8 cellular contexts compared by ENCODE assay signal in genomic region chr10:101840102-101840684, GRCh38. TPM values are rescaled to one million over a fixed set of nuclear protein-coding genes. Genes with fewer than 3 reads are reported as not detected.
DNase-seq lines count a peak whose midpoint lies in the region; ATAC-seq and TF ChIP-seq lines count a peak whose summit lies in the region.

No MANE protein-coding gene starts in this region.

- in situ Hi-C loops in SK-MEL-5 (cut with HindIII; ENCODE audit: low pct_unique_long_range_greater_than_20kb, low sequenced_read_pairs), result no loop called here

- CTCF ChIA-PET in SK-N-SH (lab: Yijun Ruan, JAX), result interaction anchor here (0.6 to 13.4 kb wide), 50 partner anchors 10 to 662 kb away, joined by 3 to 301 read pairs (median 6); partner anchors contain the start of genes ARMH3, HPS6, NPM3 and OGA

- H3K27me3 ChIP-seq in SK-N-SH (ENCODE audit: insufficient read depth), result no peaks in the 10 kb centered on the region
- peaks cover 0 to 5% (median 0%) of the 10 kb centered on the region in 4 donors for H3K27me3 ChIP-seq in esophagus muscularis mucosa
- no peaks in the 10 kb centered on the region for H3K27me3 ChIP-seq in psoas muscle (ENCODE audit: insufficient read depth in 3 of 3, low read length in 2 of 3)
- H3K27me3 ChIP-seq in prostate gland (replicated peaks; ENCODE audit: insufficient read depth), result no peaks in the 10 kb centered on the region

- no peak for TF ChIP-seq CTCF in SK-N-SH (IDR thresholded peaks at IDR 0.05)
- TF ChIP-seq CTCF in esophagus muscularis mucosa (IDR thresholded peaks at IDR 0.05), result no peak
- no peak for TF ChIP-seq CTCF in psoas muscle (IDR thresholded peaks at IDR 0.05)
- no peak for TF ChIP-seq CTCF in prostate gland (IDR thresholded peaks at IDR 0.05)

- H3K36me3 ChIP-seq in SK-N-SH (replicated peaks in 1 of 2; ENCODE audit: control insufficient read depth in 1 of 2, insufficient read depth in 2 of 2, low read length in 1 of 2), result no peaks in the 10 kb centered on the region
- peaks cover 0 to 4% (median 2%) of the 10 kb centered on the region in 4 donors for H3K36me3 ChIP-seq in esophagus muscularis mucosa
- peaks cover 0 to 2% of the 10 kb centered on the region in 2 donors for H3K36me3 ChIP-seq in psoas muscle (ENCODE audit: insufficient read depth in 1 of 2, low read depth in 1 of 2)
- H3K36me3 ChIP-seq in prostate gland, result no peaks in the 10 kb centered on the region

- H3K9ac ChIP-seq in SK-N-SH, result no peak overlapping the region

- TF ChIP-seq EP300 in SK-N-SH (IDR thresholded peaks at IDR 0.05; ENCODE audit: borderline replicate concordance in 1 of 2, low read depth in 1 of 2, low read length in 1 of 2) (no peak), esophagus muscularis mucosa (IDR thresholded peaks at IDR 0.05) (no peak)

- H3K9me3 ChIP-seq in SK-N-SH, result no peaks in the 10 kb centered on the region
- H3K9me3 ChIP-seq in esophagus muscularis mucosa, result no peaks in the 10 kb centered on the region
- no peaks in the 10 kb centered on the region for H3K9me3 ChIP-seq in psoas muscle
- no peaks in the 10 kb centered on the region for H3K9me3 ChIP-seq in prostate gland

- H3K9me2 ChIP-seq in SK-N-SH, result no peaks in the 10 kb centered on the region

- ATAC-seq in SK-N-SH treated with all-trans-retinoic acid at 6 μM for 48 hours (no peak), psoas muscle (no peak), GM19395 (IDR thresholded peaks at IDR 0.05; ENCODE audit: unreplicated experiment) (no peak)

- H4K20me1 ChIP-seq in SK-N-SH (ENCODE audit: insufficient read depth), result 0 out of 2 replicates have a peak, but pooled peaks cover 4% of the 10 kb centered on the region

- DNase-seq in SK-N-SH (peak; percentile 36), SK-MEL-5 (ENCODE audit: low read depth, low spot score) (peak; percentile 77), esophagus muscularis mucosa (ENCODE audit: extremely low spot score) (no peak), psoas muscle (no peak), prostate gland (ENCODE audit: low spot score) (no peak)
- DNase-seq in stimulated activated CD4-positive, alpha-beta T cell treated with anti-CD3 and anti-CD28 coated beads, Interleukin-1b, Interleukin-23, amount 100 ng/mL, for 48 hours, result no peak

- no peak overlapping the region for H2AFZ ChIP-seq in SK-N-SH (ENCODE audit: low read depth)

- no peak overlapping the region for H3K4me2 ChIP-seq in SK-N-SH

- no peak for TF ChIP-seq RAD21 in SK-N-SH (IDR thresholded peaks at IDR 0.05; ENCODE audit: low read length)

- POLR2A ChIA-PET in SK-N-SH (lab: Yijun Ruan, JAX), result interaction anchor here (1.1 to 2.7 kb wide), 4 partner anchors 7 to 170 kb away, joined by 3 to 10 read pairs (median 4); partner anchors contain the start of gene OGA

- H3F3A ChIP-seq in SK-N-SH (replicated peaks; ENCODE audit: insufficient read depth), result peaks cover 9% of the 10 kb centered on the region

- WGBS in SK-N-SH (ENCODE audit: low lambda C conversion rate), result 41% methylated on average over 19 of the region's 19 CpGs
- 5% methylated on average over 18 of the region's 19 CpGs for WGBS in esophagus muscularis mucosa
- 3 to 9% (median 4%) methylated on average over 16 to 19 of the region's 19 CpGs for WGBS in psoas muscle, 3 donors
- WGBS in prostate gland, result 3% methylated on average over 19 of the region's 19 CpGs

- H3K27ac ChIP-seq in SK-N-SH (ENCODE audit: low read depth in 2 of 2, low read length in 1 of 2), result no peak overlapping the region
- H3K27ac ChIP-seq in esophagus muscularis mucosa (replicated peaks in 1 of 4), result no peak overlapping the region
- H3K27ac ChIP-seq in psoas muscle, result no peak overlapping the region
- no peak overlapping the region for H3K27ac ChIP-seq in prostate gland

- intact Hi-C loops in esophagus muscularis mucosa (cut with DNase I), result loop anchor here (2.0 kb wide), 1 partner anchor 171 kb away; no protein-coding TSS in a partner anchor
- intact Hi-C loops in psoas muscle (cut with DNase I), result loop anchor here (2.0 to 5.0 kb wide), 3 partner anchors 171 to 232 kb away; no protein-coding TSS in a partner anchor
- intact Hi-C loops in prostate gland (cut with DNase I), result loop anchor here (5.0 kb wide), 1 partner anchor 172 kb away; no protein-coding TSS in a partner anchor

- H3K4me3 ChIP-seq in SK-N-SH (ENCODE audit: low read depth in 2 of 2, low read length in 1 of 2), result peak overlapping the region in 1 of 2 experiments; percentile 45; a peak in 1 of 4 replicates
- H3K4me3 ChIP-seq in esophagus muscularis mucosa, result peak overlapping the region; percentile 41 to 46 (median 42)
- peak overlapping the region; percentile 53 for H3K4me3 ChIP-seq in psoas muscle
- H3K4me3 ChIP-seq in prostate gland, result peak overlapping the region in 1 of 2 donors; percentile 20

- no peak for TF ChIP-seq POLR2A in esophagus muscularis mucosa (IDR thresholded peaks at IDR 0.05; ENCODE audit: low read depth)
- no peak for TF ChIP-seq POLR2A in prostate gland (IDR thresholded peaks at IDR 0.05)

- peaks cover 5% of the 10 kb centered on the region; the same call in 1 of the 2 replicates for H3K79me2 ChIP-seq in SK-N-SH (ENCODE audit: insufficient read depth)

- H3K4me1 ChIP-seq in SK-N-SH (ENCODE audit: control insufficient read depth in 1 of 2, insufficient read depth in 2 of 2, low read depth in 1 of 2, low read length in 1 of 2) (peaks cover 0 to 16% of the 10 kb centered on the region in 2 experiments; a peak in 1 of 4 replicates), esophagus muscularis mucosa (peaks cover 29 to 58% (median 42%) of the 10 kb centered on the region in 4 donors), psoas muscle (peaks cover 24% of the 10 kb centered on the region), prostate gland (replicated peaks) (no peaks in the 10 kb centered on the region)

TF ChIP-seq in SK-N-SH, 30 proteins besides CTCF, POLR2A, EP300 and RAD21 (continues in another document):
- TF ChIP-seq CHD2 (IDR thresholded peaks at IDR 0.05; ENCODE audit: low read length, partially characterized antibody), result no peak

TF ChIP-seq in SK-N-SH treated with all-trans-retinoic acid at 6 μM for 48 hours, 23 proteins besides CTCF, POLR2A, EP300 and RAD21:
- TF ChIP-seq SNAI2 (CRISPR knock-in tag; IDR thresholded peaks at IDR 0.05), result no peak
- no peak for TF ChIP-seq TCF4 (CRISPR knock-in tag; IDR thresholded peaks at IDR 0.05; ENCODE audit: borderline replicate concordance)
- no peak for TF ChIP-seq CSDC2 (CRISPR knock-in tag; IDR thresholded peaks at IDR 0.05)
- no peak for TF ChIP-seq ZC3H10 (CRISPR knock-in tag; IDR thresholded peaks at IDR 0.05)
- TF ChIP-seq ZNF8 (CRISPR knock-in tag; IDR thresholded peaks at IDR 0.05), result no peak
- TF ChIP-seq TOX (CRISPR knock-in tag; IDR thresholded peaks at IDR 0.05; ENCODE audit: borderline replicate concordance), result no peak
- TF ChIP-seq POU6F1 (CRISPR knock-in tag; IDR thresholded peaks at IDR 0.05; ENCODE audit: borderline replicate concordance, low read depth), result no peak
- TF ChIP-seq ZFP30 (CRISPR knock-in tag; IDR thresholded peaks at IDR 0.05), result no peak
- TF ChIP-seq ZNF565 (CRISPR knock-in tag; conservative IDR thresholded peaks at IDR 0.05; ENCODE audit: low read depth), result no peak
- no peak for TF ChIP-seq ARNTL (CRISPR knock-in tag; IDR thresholded peaks at IDR 0.05; ENCODE audit: borderline replicate concordance, low read depth)

RNA-seq across cellular contexts. Expression of gene KCNIP2, which starts 3.4 kb away (rescaled TPM):
- polyA plus RNA-seq in SK-N-SH (2012; rRNA removed) (1.0 and 1.8 TPM in 2 replicates), psoas muscle (1 to 10 TPM in 2 of 3 donors, under 1 TPM in 1; 0.58 to 5.9 (median 1.1) TPM)
- 0.12 and 0.38 TPM in 2 replicates for polyA plus RNA-seq in SK-N-SH (2012; cell fraction: cytosol; rRNA removed)
- polyA plus RNA-seq in SK-N-SH (2012; cell fraction: nucleus; rRNA removed), result 12.0 and 12.4 TPM in 2 replicates
- 1.1 and 1.6 TPM in 2 replicates for total RNA-seq in SK-MEL-5 (2014; rRNA removed; shearing (Covaris generic))
- 0.58 and 8.0 TPM in 2 replicates for polyA plus RNA-seq in SK-MEL-5 (2015; cell fraction: cytosol; rRNA removed)
- polyA plus RNA-seq in SK-MEL-5 (2015; cell fraction: nucleus; rRNA removed), result 13.0 and 15.1 TPM in 2 replicates
- total RNA-seq in esophagus muscularis mucosa (1 to 10 TPM in 1 of 4 donors, under 1 TPM in 3; 0.32 to 1.7 (median 0.54) TPM), psoas muscle (1 to 10 TPM in 3 of 4 donors, under 1 TPM in 1; 0.71 to 3.2 (median 1.8) TPM), prostate gland (1 to 10 TPM; 2.6 to 3.0 TPM)

RNA-seq across cellular contexts. Expression of gene OGA, which starts 21.9 kb away (rescaled TPM):
- polyA plus RNA-seq in SK-N-SH (2012; rRNA removed), result 24.8 and 36.6 TPM in 2 replicates
- polyA plus RNA-seq in SK-N-SH (2012; cell fraction: cytosol; rRNA removed), result 23.2 and 28.1 TPM in 2 replicates
- 70.8 and 133 TPM in 2 replicates for polyA plus RNA-seq in SK-N-SH (2012; cell fraction: nucleus; rRNA removed)
- total RNA-seq in SK-MEL-5 (2014; rRNA removed; shearing (Covaris generic)), result 46.4 and 57.8 TPM in 2 replicates
- 39.7 and 50.8 TPM in 2 replicates for polyA plus RNA-seq in SK-MEL-5 (2015; cell fraction: cytosol; rRNA removed)
- polyA plus RNA-seq in SK-MEL-5 (2015; cell fraction: nucleus; rRNA removed), result 179 and 208 TPM in 2 replicates
- 100 to 1,000 TPM in 2 of 4 donors, 10 to 100 TPM in 2; 85.4 to 131 (median 101) TPM for total RNA-seq in esophagus muscularis mucosa
- total RNA-seq in psoas muscle, result 10 to 100 TPM; 52.6 to 59.8 (median 57.3) TPM
- 10 to 100 TPM; 12.0 to 58.3 (median 24.7) TPM for polyA plus RNA-seq in psoas muscle
- total RNA-seq in prostate gland, result 100 to 1,000 TPM in 1 of 2 donors, 10 to 100 TPM in 1; 82.5 to 143 TPM

RNA-seq across cellular contexts. Expression of gene NPM3, which starts 56.9 kb away (rescaled TPM):
- polyA plus RNA-seq in SK-N-SH (2012; rRNA removed), result 89.3 and 105 TPM in 2 replicates
- polyA plus RNA-seq in SK-N-SH (2012; cell fraction: cytosol; rRNA removed), result 71.2 and 96.6 TPM in 2 replicates
- 43.9 and 55.4 TPM in 2 replicates for polyA plus RNA-seq in SK-N-SH (2012; cell fraction: nucleus; rRNA removed)
- 61.5 and 78.6 TPM in 2 replicates for total RNA-seq in SK-MEL-5 (2014; rRNA removed; shearing (Covaris generic))
- 82.1 and 105 TPM in 2 replicates for polyA plus RNA-seq in SK-MEL-5 (2015; cell fraction: cytosol; rRNA removed)
- polyA plus RNA-seq in SK-MEL-5 (2015; cell fraction: nucleus; rRNA removed), result 15.3 and 28.2 TPM in 2 replicates
- total RNA-seq in esophagus muscularis mucosa, result 10 to 100 TPM; 15.6 to 31.5 (median 16.5) TPM
- 10 to 100 TPM; 12.3 to 18.5 (median 14.7) TPM for total RNA-seq in psoas muscle
- 10 to 100 TPM; 19.3 to 52.6 (median 24.3) TPM for polyA plus RNA-seq in psoas muscle
- total RNA-seq in prostate gland, result 10 to 100 TPM; 43.7 to 47.4 TPM

Comparison
In these comparisons a context has a peak if more than half of its experiments do, and no peak if none do; other contexts are left out.
1. DNase-seq: peak in SK-N-SH (single experiment) and SK-MEL-5 (single experiment); none in esophagus muscularis mucosa (single experiment), psoas muscle (0 of 2), stimulated activated CD4-positive, alpha-beta T cell treated with anti-CD3 and anti-CD28 coated beads, Interleukin-1b, Interleukin-23, amount 100 ng/mL, for 48 hours (single experiment) and prostate gland (single experiment).